Comparison of ENCODE assay signal across 8 cellular contexts in genomic region chr2:127293758-127294562, GRCh38. TPM values are rescaled to one million over a fixed set of nuclear protein-coding genes. Genes with fewer than 3 reads are reported as not detected.
A peak's percentile ranks its signal among the peaks of the same experiment; 100 is the strongest.
DNase-seq lines count a peak whose midpoint lies in the region; ATAC-seq and TF ChIP-seq lines count a peak whose summit lies in the region.

Gene ERCC3 (minus strand): TSS chr2:127294144. CDS start chr2:127294081, 63 bp downstream.

- H4K20me1 ChIP-seq in neural progenitor cell (ENCODE audit: low read depth) = no peaks in the 10 kb centered on the region

- peaks cover 4% of the 10 kb centered on the region for H3K4me1 ChIP-seq in foreskin keratinocyte
- H3K4me1 ChIP-seq in neural progenitor cell = peaks cover 7% of the 10 kb centered on the region
- peaks cover 11% of the 10 kb centered on the region for H3K4me1 ChIP-seq in stomach smooth muscle (ENCODE audit: control insufficient read depth, insufficient read depth, low read length)

- peak within 1 kb of the TSS; percentile 91 for H2AFZ ChIP-seq in neural progenitor cell (replicated peaks)

- H3K36me3 Mint-ChIP-seq in neural progenitor cell = peaks cover 17% of the 10 kb centered on the region

- DNase-seq in ELR (ENCODE audit: low read depth) (peak; percentile 89), GOT3 (lab: John Stamatoyannopoulos, UW) (peak; percentile 21), LHCN-M2 (ENCODE audit: low read depth) (peak; percentile 79), SIG-M5 treated with dmso at 0.1 percent for 504 hours (lab: John Stamatoyannopoulos, UW; ENCODE audit: unreplicated experiment) (peak; percentile 79), activated gamma-delta T cell treated with Interleukin-2 at 50 U/mL for 16 hours (peak; percentile 81), foreskin keratinocyte (peak; percentile 40 to 71), neural progenitor cell (ENCODE audit: low spot score) (peak; percentile 93)

- H3K4me3 ChIP-seq in neural progenitor cell = peak within 1 kb of the TSS; percentile 80
- H3K4me3 ChIP-seq in stomach smooth muscle (ENCODE audit: low read length in 2 of 2) = peak within 1 kb of the TSS; percentile 91 to 93

- H3F3A ChIP-seq in neural progenitor cell (ENCODE audit: low read depth) = peaks cover 12% of the 10 kb centered on the region

- peaks cover 2% of the 10 kb centered on the region for H3K27me3 Mint-ChIP-seq in neural progenitor cell (ENCODE audit: insufficient read depth, low read depth)

- H3K79me2 ChIP-seq in neural progenitor cell (ENCODE audit: low read depth) = peaks cover 25% of the 10 kb centered on the region

- H3K4me3 Mint-ChIP-seq in neural progenitor cell = peak within 1 kb of the TSS; percentile 99

- H3K4me1 Mint-ChIP-seq in neural progenitor cell = peaks cover 14% of the 10 kb centered on the region

- H3K27me3 ChIP-seq in foreskin keratinocyte = no peaks in the 10 kb centered on the region
- H3K27me3 ChIP-seq in neural progenitor cell = no peaks in the 10 kb centered on the region
- no peaks in the 10 kb centered on the region for H3K27me3 ChIP-seq in stomach smooth muscle (ENCODE audit: control insufficient read depth in 1 of 2, insufficient read depth in 2 of 2, low read length in 2 of 2)

- H3K4me2 ChIP-seq in neural progenitor cell = peak within 1 kb of the TSS; percentile 86

- H3K9ac ChIP-seq in neural progenitor cell (peak within 1 kb of the TSS; percentile 77), stomach smooth muscle (ENCODE audit: low read length in 2 of 2) (peak within 1 kb of the TSS; percentile 80 to 89)

- TF ChIP-seq CTCF in foreskin keratinocyte (conservative IDR thresholded peaks at IDR 0.05) (no peak), neural progenitor cell (IDR thresholded peaks at IDR 0.05) (no peak)

- peak; percentile 88 for ATAC-seq in foreskin keratinocyte

- peak within 1 kb of the TSS; percentile 99 for H3K27ac Mint-ChIP-seq in neural progenitor cell

- no peaks in the 10 kb centered on the region for H3K9me3 Mint-ChIP-seq in neural progenitor cell

- H3K27ac ChIP-seq in foreskin keratinocyte = peak within 1 kb of the TSS; percentile 71
- peak within 1 kb of the TSS; percentile 62 for H3K27ac ChIP-seq in neural progenitor cell
- H3K27ac ChIP-seq in stomach smooth muscle (ENCODE audit: low read length) = peak within 1 kb of the TSS; percentile 64

- H3K9me3 ChIP-seq in neural progenitor cell (ENCODE audit: low read depth) (no peaks in the 10 kb centered on the region), stomach smooth muscle (ENCODE audit: control insufficient read depth in 2 of 2, low read length in 2 of 2) (no peaks in the 10 kb centered on the region)

- H3K36me3 ChIP-seq in neural progenitor cell (peaks cover 6% of the 10 kb centered on the region), stomach smooth muscle (ENCODE audit: control insufficient read depth in 2 of 2, insufficient read depth in 2 of 2, low read length in 2 of 2) (peaks cover 27 to 30% of the 10 kb centered on the region in 2 donors)

RNA-seq across cellular contexts. Expression of gene ERCC3, which starts in this region (rescaled TPM):
- total RNA-seq in LHCN-M2 (2014; rRNA removed) (32.6 and 38.9 TPM in 2 replicates), foreskin keratinocyte (42.8 and 45.7 TPM in 2 replicates), neural progenitor cell (ENCODE audit: low replicate concordance) (68.9 and 71.5 TPM in 2 replicates)
- polyA plus RNA-seq in LHCN-M2 (2012) = 23.5 TPM
- 26.1 and 30.7 TPM in 2 replicates for polyA plus RNA-seq in foreskin keratinocyte

Comparison
In these comparisons a context has a peak if more than half of its experiments do, and no peak if none do; other contexts are left out.
1. Peak in every context shown above with its lines: DNase-seq, ATAC-seq, H3K4me3 ChIP-seq and H3K27ac ChIP-seq.
2. DNase-seq: peak in every context shown above with its lines; median percentile 93 in neural progenitor cell; 89 in ELR; 81 in activated gamma-delta T cell treated with Interleukin-2 at 50 U/mL for 16 hours; 79 in LHCN-M2; 79 in SIG-M5 treated with dmso at 0.1 percent for 504 hours; 56 in foreskin keratinocyte; 21 in GOT3.